In genomic region chr14:82309199-82309598, GRCh38 we compare ENCODE assay signal across 23 cellular contexts.
"Had no signal": no experiment of that assay in that cellular context is flagged by ENCODE, and none has a peak within 500 bp of the region (broad histone marks: within the 10 kb centered on the region; RNA-seq: fewer than 3 reads in every experiment).

No MANE protein-coding gene starts in this region.

- ATAC-seq: effector memory CD8-positive, alpha-beta T cell; esophagus mucosa; foreskin keratinocyte; gastroesophageal sphincter; heart left ventricle; heart right ventricle had no signal

- H3K9me3 ChIP-seq: colonic mucosa, esophagus muscularis mucosa had no signal

- DNase-seq: colonic mucosa; cortex of kidney; dermis blood vessel endothelial cell; dorsolateral prefrontal cortex; effector CD4-positive, alpha-beta T cell; effector CD8-positive, alpha-beta T cell; effector memory CD4-positive, alpha-beta T cell; effector memory CD8-positive, alpha-beta T cell; erythroblast; esophagus squamous epithelium; foreskin fibroblast; foreskin keratinocyte; foreskin melanocyte; glutamatergic neuron; head of caudate nucleus; heart left ventricle; heart right ventricle had no signal

- H3K27ac Mint-ChIP-seq: dendritic cell treated with granulocyte-macrophage colony-stimulating factor and Interleukin-4, amounts not matched to agents 40 ng/mL and 50 ng/mL, for 4 days; effector memory CD8-positive, alpha-beta T cell had no signal

- H3K4me1 ChIP-seq: colonic mucosa, esophagus muscularis mucosa, esophagus squamous epithelium, foreskin keratinocyte, gastroesophageal sphincter, heart left ventricle, heart right ventricle had no signal

- H3K27ac ChIP-seq: colonic mucosa, coronary artery, dorsolateral prefrontal cortex, epithelial cell of prostate, esophagus muscularis mucosa, esophagus squamous epithelium, foreskin keratinocyte, gastroesophageal sphincter, heart left ventricle, heart right ventricle had no signal

- H3K4me3 ChIP-seq: colonic mucosa, coronary artery, dorsolateral prefrontal cortex, esophagus muscularis mucosa, esophagus squamous epithelium, gastroesophageal sphincter, heart left ventricle, heart right ventricle had no signal

- H3K36me3 ChIP-seq: colonic mucosa, esophagus muscularis mucosa, esophagus squamous epithelium, gastroesophageal sphincter, heart left ventricle, heart right ventricle had no signal

- H3K27me3 ChIP-seq: colonic mucosa, dorsolateral prefrontal cortex, esophagus muscularis mucosa, esophagus squamous epithelium, foreskin keratinocyte, gastroesophageal sphincter, heart left ventricle, heart right ventricle had no signal

- H3K4me3 Mint-ChIP-seq: dendritic cell treated with granulocyte-macrophage colony-stimulating factor and Interleukin-4, amounts not matched to agents 40 ng/mL and 50 ng/mL, for 4 days; effector memory CD8-positive, alpha-beta T cell had no signal

- H3K27me3 Mint-ChIP-seq: dendritic cell treated with granulocyte-macrophage colony-stimulating factor and Interleukin-4, amounts not matched to agents 40 ng/mL and 50 ng/mL, for 4 days; effector memory CD8-positive, alpha-beta T cell had no signal
